Comparison of ENCODE assay signal across 1 cellular context in the genomic region with DNA sequence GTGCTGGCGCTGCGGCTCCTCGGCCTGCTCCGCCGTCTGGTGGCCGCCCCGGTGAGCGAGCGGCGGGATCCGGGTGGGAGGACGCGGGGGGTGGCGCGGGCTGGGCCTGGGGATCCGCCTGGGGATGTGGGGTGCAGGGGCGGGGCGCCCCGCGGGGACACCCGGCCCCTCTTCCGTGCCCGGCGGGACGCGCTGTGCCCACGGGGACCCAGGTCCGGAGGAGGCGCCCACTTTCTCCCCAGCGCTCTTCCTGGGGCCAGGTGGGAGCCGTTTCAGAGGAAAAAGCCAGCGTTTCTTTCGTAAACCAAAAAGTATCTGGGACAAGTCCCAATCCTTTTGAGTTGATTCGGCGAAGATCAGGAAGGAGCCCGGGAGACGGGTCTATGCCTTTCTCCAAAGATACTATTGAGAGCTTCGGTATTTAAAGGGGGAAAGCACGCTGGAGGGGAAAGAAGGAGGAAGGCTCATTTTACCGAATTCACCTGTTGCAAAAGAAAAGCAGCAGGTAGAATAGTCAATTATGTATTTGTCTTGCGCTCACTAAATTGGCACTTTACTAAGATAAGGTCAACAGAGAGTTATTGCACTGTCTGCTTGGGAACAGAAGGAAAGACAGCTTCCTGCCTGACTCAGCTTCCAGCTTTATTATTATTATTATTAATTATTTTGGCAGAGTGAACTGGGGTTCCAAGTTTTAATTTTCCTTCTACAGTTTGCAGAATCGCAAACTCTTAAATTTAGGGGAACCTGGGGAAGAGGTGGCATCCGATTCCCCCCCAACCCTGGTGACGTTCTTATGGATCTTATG.
TF ChIP-seq lines count a peak whose summit lies in the region.

No MANE protein-coding gene starts in this region.

TF ChIP-seq in HEK293, 187 proteins besides CTCF, POLR2A, EP300 and RAD21 (continued from another document):
- TF ChIP-seq, protein P1, sequence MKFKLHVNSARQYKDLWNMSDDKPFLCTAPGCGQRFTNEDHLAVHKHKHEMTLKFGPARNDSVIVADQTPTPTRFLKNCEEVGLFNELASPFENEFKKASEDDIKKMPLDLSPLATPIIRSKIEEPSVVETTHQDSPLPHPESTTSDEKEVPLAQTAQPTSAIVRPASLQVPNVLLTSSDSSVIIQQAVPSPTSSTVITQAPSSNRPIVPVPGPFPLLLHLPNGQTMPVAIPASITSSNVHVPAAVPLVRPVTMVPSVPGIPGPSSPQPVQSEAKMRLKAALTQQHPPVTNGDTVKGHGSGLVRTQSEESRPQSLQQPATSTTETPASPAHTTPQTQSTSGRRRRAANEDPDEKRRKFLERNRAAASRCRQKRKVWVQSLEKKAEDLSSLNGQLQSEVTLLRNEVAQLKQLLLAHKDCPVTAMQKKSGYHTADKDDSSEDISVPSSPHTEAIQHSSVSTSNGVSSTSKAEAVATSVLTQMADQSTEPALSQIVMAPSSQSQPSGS (tag by site-specific recombination; IDR thresholded peaks at IDR 0.05; ENCODE audit: low read depth): no peak
- no peak for TF ChIP-seq ZNF473 (tag by site-specific recombination; IDR thresholded peaks at IDR 0.05)
- no peak for TF ChIP-seq ZNF221 (tag by site-specific recombination; IDR thresholded peaks at IDR 0.05; ENCODE audit: borderline replicate concordance)
- no peak for TF ChIP-seq ZNF585B (tag by site-specific recombination; IDR thresholded peaks at IDR 0.05)
- TF ChIP-seq PRDM1 (tag by site-specific recombination; IDR thresholded peaks at IDR 0.05): peak; percentile 50
- TF ChIP-seq SCRT1 (tag by site-specific recombination; IDR thresholded peaks at IDR 0.05; ENCODE audit: borderline replicate concordance): peak; percentile 91
- no peak for TF ChIP-seq ZNF23 (tag by site-specific recombination; IDR thresholded peaks at IDR 0.05; ENCODE audit: borderline replicate concordance)
- TF ChIP-seq ZNF548 (tag by site-specific recombination; IDR thresholded peaks at IDR 0.05): no peak
- no peak for TF ChIP-seq ZNF561 (tag by site-specific recombination; IDR thresholded peaks at IDR 0.05; ENCODE audit: borderline replicate concordance)
- TF ChIP-seq ZNF280C (tag by site-specific recombination; IDR thresholded peaks at IDR 0.05): no peak
- TF ChIP-seq, protein P2, sequence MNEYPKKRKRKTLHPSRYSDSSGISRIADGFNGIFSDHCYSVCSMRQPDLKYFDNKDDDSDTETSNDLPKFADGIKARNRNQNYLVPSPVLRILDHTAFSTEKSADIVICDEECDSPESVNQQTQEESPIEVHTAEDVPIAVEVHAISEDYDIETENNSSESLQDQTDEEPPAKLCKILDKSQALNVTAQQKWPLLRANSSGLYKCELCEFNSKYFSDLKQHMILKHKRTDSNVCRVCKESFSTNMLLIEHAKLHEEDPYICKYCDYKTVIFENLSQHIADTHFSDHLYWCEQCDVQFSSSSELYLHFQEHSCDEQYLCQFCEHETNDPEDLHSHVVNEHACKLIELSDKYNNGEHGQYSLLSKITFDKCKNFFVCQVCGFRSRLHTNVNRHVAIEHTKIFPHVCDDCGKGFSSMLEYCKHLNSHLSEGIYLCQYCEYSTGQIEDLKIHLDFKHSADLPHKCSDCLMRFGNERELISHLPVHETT (tag by site-specific recombination; IDR thresholded peaks at IDR 0.05): no peak
- no peak for TF ChIP-seq ZNF610 (tag by site-specific recombination; IDR thresholded peaks at IDR 0.05; ENCODE audit: borderline replicate concordance)
- TF ChIP-seq KLF17 (tag by site-specific recombination; IDR thresholded peaks at IDR 0.05): no peak
- TF ChIP-seq ZNF184 (tag by site-specific recombination; IDR thresholded peaks at IDR 0.05): no peak
- TF ChIP-seq SP2 (tag by site-specific recombination; IDR thresholded peaks at IDR 0.05): no peak
- no peak for TF ChIP-seq ZNF600 (tag by site-specific recombination; IDR thresholded peaks at IDR 0.05)
- TF ChIP-seq, protein P3, sequence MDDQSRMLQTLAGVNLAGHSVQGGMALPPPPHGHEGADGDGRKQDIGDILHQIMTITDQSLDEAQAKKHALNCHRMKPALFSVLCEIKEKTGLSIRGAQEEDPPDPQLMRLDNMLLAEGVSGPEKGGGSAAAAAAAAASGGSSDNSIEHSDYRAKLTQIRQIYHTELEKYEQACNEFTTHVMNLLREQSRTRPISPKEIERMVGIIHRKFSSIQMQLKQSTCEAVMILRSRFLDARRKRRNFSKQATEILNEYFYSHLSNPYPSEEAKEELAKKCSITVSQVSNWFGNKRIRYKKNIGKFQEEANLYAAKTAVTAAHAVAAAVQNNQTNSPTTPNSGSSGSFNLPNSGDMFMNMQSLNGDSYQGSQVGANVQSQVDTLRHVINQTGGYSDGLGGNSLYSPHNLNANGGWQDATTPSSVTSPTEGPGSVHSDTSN (CRISPR knock-in tag; IDR thresholded peaks at IDR 0.05): no peak
- TF ChIP-seq ZBTB17 (tag by site-specific recombination; IDR thresholded peaks at IDR 0.05): no peak
- no peak for TF ChIP-seq BCL11B (tag by site-specific recombination; IDR thresholded peaks at IDR 0.05; ENCODE audit: low read depth)
- TF ChIP-seq ZNF776 (tag by site-specific recombination; IDR thresholded peaks at IDR 0.05; ENCODE audit: borderline replicate concordance): no peak
- peak; percentile 93 for TF ChIP-seq SCRT2 (tag by site-specific recombination; IDR thresholded peaks at IDR 0.05)
- TF ChIP-seq KLF10 (tag by site-specific recombination; IDR thresholded peaks at IDR 0.05): no peak
- TF ChIP-seq HOXA7 (CRISPR knock-in tag; IDR thresholded peaks at IDR 0.05; ENCODE audit: borderline replicate concordance): no peak
- 0 out of 2 replicates have a peak, but pooled peaks have one; percentile 29 for TF ChIP-seq ZBTB20 (tag by site-specific recombination; IDR thresholded peaks at IDR 0.05)
- no peak for TF ChIP-seq ZNF830 (tag by site-specific recombination; IDR thresholded peaks at IDR 0.05; ENCODE audit: low read depth)
- TF ChIP-seq ZNF658 (tag by site-specific recombination; IDR thresholded peaks at IDR 0.05): no peak
- no peak for TF ChIP-seq ZNF423 (tag by site-specific recombination; IDR thresholded peaks at IDR 0.05)
- no peak for TF ChIP-seq ZNF544 (tag by site-specific recombination; IDR thresholded peaks at IDR 0.05)
- TF ChIP-seq ZNF394 (tag by site-specific recombination; IDR thresholded peaks at IDR 0.05; ENCODE audit: borderline replicate concordance): no peak
- no peak for TF ChIP-seq BCL6B (tag by site-specific recombination; IDR thresholded peaks at IDR 0.05)
- TF ChIP-seq, protein P4, sequence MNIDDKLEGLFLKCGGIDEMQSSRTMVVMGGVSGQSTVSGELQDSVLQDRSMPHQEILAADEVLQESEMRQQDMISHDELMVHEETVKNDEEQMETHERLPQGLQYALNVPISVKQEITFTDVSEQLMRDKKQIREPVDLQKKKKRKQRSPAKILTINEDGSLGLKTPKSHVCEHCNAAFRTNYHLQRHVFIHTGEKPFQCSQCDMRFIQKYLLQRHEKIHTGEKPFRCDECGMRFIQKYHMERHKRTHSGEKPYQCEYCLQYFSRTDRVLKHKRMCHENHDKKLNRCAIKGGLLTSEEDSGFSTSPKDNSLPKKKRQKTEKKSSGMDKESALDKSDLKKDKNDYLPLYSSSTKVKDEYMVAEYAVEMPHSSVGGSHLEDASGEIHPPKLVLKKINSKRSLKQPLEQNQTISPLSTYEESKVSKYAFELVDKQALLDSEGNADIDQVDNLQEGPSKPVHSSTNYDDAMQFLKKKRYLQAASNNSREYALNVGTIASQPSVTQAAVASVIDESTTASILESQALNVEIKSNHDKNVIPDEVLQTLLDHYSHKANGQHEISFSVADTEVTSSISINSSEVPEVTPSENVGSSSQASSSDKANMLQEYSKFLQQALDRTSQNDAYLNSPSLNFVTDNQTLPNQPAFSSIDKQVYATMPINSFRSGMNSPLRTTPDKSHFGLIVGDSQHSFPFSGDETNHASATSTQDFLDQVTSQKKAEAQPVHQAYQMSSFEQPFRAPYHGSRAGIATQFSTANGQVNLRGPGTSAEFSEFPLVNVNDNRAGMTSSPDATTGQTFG (tag by site-specific recombination; IDR thresholded peaks at IDR 0.05; ENCODE audit: borderline replicate concordance): no peak
